ENCODE assay signal across 10 cellular contexts in genomic region chr9:2055203-2055658, GRCh38. TPM values are rescaled to one million over a fixed set of nuclear protein-coding genes. Genes with fewer than 3 reads are reported as not detected.
A peak's percentile ranks its signal among the peaks of the same experiment; 100 is the strongest.
DNase-seq lines count a peak whose midpoint lies in the region; ATAC-seq, FAIRE-seq and TF ChIP-seq lines count a peak whose summit lies in the region.
"Had no signal": no experiment of that assay in that cellular context is flagged by ENCODE, and none has a peak within 500 bp of the region (broad histone marks: within the 10 kb centered on the region; RNA-seq: fewer than 3 reads in every experiment).

No MANE protein-coding gene starts in this region.

- DNase-seq in activated CD4-positive, alpha-beta T cell treated with anti-CD3 and anti-CD28 coated beads for 36 hours: peak; percentile 28
- DNase-seq in activated CD4-positive, alpha-beta T cell treated with anti-CD3 and anti-CD28 coated beads, Interleukin-2, amount 10 ng/mL, durations not matched to agents 24 days and 14 days: no peak
- DNase-seq in bronchial epithelial cell (ENCODE audit: low read depth) (peak; percentile 94), pulmonary artery endothelial cell (ENCODE audit: low read depth, low spot score) (peak; percentile 29), HT-29 (ENCODE audit: low spot score) (no peak), NCI-H2227 treated with DMSO at 0.1 percent for 48 hours (lab: John Stamatoyannopoulos, UW) (no peak)
- DNase-seq: 8988T, cortex of kidney had no signal

- no peak overlapping the region for H3K4me3 Mint-ChIP-seq in activated CD4-positive, alpha-beta T cell treated with anti-CD3 and anti-CD28 coated beads for 36 hours
- no peak overlapping the region for H3K4me3 Mint-ChIP-seq in activated CD4-positive, alpha-beta T cell treated with anti-CD3 and anti-CD28 coated beads, Interleukin-2, amount 10 ng/mL, durations not matched to agents 24 days and 14 days

- FAIRE-seq in bronchial epithelial cell (lab: Jason Lieb, UNC): no peak

- H3K27me3 ChIP-seq in bronchial epithelial cell (ENCODE audit: control insufficient read depth, insufficient read depth, low read length): no peaks in the 10 kb centered on the region

- ATAC-seq in activated CD4-positive, alpha-beta T cell treated with anti-CD3 and anti-CD28 coated beads for 36 hours: peak; percentile 60
- ATAC-seq in HG02884 (IDR thresholded peaks at IDR 0.05; ENCODE audit: unreplicated experiment) (peak; percentile 51), HG02571 (IDR thresholded peaks at IDR 0.05; ENCODE audit: unreplicated experiment) (no peak)

- no peak for TF ChIP-seq CTCF in bronchial epithelial cell (IDR thresholded peaks at IDR 0.05; ENCODE audit: insufficient read depth, low read length, severe bottlenecking)

- CTCF ChIA-PET in activated CD4-positive, alpha-beta T cell treated with anti-CD3 and anti-CD28 coated beads for 36 hours (lab: Charles Lee): interaction anchor here (0.6 to 2.8 kb wide), 12 partner anchors 11 to 1162 kb away, joined by 3 to 20 read pairs (median 3); partner anchors contain the start of gene SMARCA2

- H3K36me3 ChIP-seq in bronchial epithelial cell (ENCODE audit: control insufficient read depth, insufficient read depth, low read length): peaks cover 4% of the 10 kb centered on the region

- peak overlapping the region; percentile 63 for H3K27ac Mint-ChIP-seq in activated CD4-positive, alpha-beta T cell treated with anti-CD3 and anti-CD28 coated beads for 36 hours
- no peak overlapping the region for H3K27ac Mint-ChIP-seq in activated CD4-positive, alpha-beta T cell treated with anti-CD3 and anti-CD28 coated beads, Interleukin-2, amount 10 ng/mL, durations not matched to agents 24 days and 14 days

- intact Hi-C loops in activated CD4-positive, alpha-beta T cell treated with anti-CD3 and anti-CD28 coated beads for 36 hours (cut with DNase I, micrococcal nuclease): loop anchor here (1.0 kb wide), 7 partner anchors 11 to 179 kb away; partner anchors contain the start of gene SMARCA2 (in 1 of the 2)
- intact Hi-C loops in activated CD4-positive, alpha-beta T cell treated with anti-CD3 and anti-CD28 coated beads, Interleukin-2, amount 10 ng/mL, durations not matched to agents 24 days and 14 days (cut with micrococcal nuclease): loop anchor here (1.0 to 2.0 kb wide), 2 partner anchors 11 to 32 kb away; no protein-coding TSS in a partner anchor

- POLR2A ChIA-PET in activated CD4-positive, alpha-beta T cell treated with anti-CD3 and anti-CD28 coated beads for 36 hours (lab: Charles Lee): interaction anchor here (0.6 to 2.0 kb wide), 6 partner anchors 38 to 689 kb away, joined by 4 to 9 read pairs (median 7); partner anchors contain the start of gene SMARCA2

- peaks cover 41% of the 10 kb centered on the region for H3K36me3 Mint-ChIP-seq in activated CD4-positive, alpha-beta T cell treated with anti-CD3 and anti-CD28 coated beads for 36 hours (ENCODE audit: low read depth)
- H3K36me3 Mint-ChIP-seq in activated CD4-positive, alpha-beta T cell treated with anti-CD3 and anti-CD28 coated beads, Interleukin-2, amount 10 ng/mL, durations not matched to agents 24 days and 14 days (ENCODE audit: low read depth): peaks cover 45% of the 10 kb centered on the region

- no peaks in the 10 kb centered on the region for H3K9me3 Mint-ChIP-seq in activated CD4-positive, alpha-beta T cell treated with anti-CD3 and anti-CD28 coated beads for 36 hours (ENCODE audit: low read depth)
- no peaks in the 10 kb centered on the region for H3K9me3 Mint-ChIP-seq in activated CD4-positive, alpha-beta T cell treated with anti-CD3 and anti-CD28 coated beads, Interleukin-2, amount 10 ng/mL, durations not matched to agents 24 days and 14 days

- no peak overlapping the region for H3K4me3 ChIP-seq in bronchial epithelial cell (ENCODE audit: low read depth, low read length)

- no peaks in the 10 kb centered on the region for H3K27me3 Mint-ChIP-seq in activated CD4-positive, alpha-beta T cell treated with anti-CD3 and anti-CD28 coated beads for 36 hours
- H3K27me3 Mint-ChIP-seq in activated CD4-positive, alpha-beta T cell treated with anti-CD3 and anti-CD28 coated beads, Interleukin-2, amount 10 ng/mL, durations not matched to agents 24 days and 14 days: no peaks in the 10 kb centered on the region

- H3K4me1 Mint-ChIP-seq in activated CD4-positive, alpha-beta T cell treated with anti-CD3 and anti-CD28 coated beads for 36 hours: peaks cover 51% of the 10 kb centered on the region
- peaks cover 29% of the 10 kb centered on the region for H3K4me1 Mint-ChIP-seq in activated CD4-positive, alpha-beta T cell treated with anti-CD3 and anti-CD28 coated beads, Interleukin-2, amount 10 ng/mL, durations not matched to agents 24 days and 14 days

RNA-seq across cellular contexts. Expression of gene SMARCA2, which starts 40.1 kb away (rescaled TPM):
- 10 to 100 TPM; 91.3 to 94.0 TPM for total RNA-seq in activated CD4-positive, alpha-beta T cell treated with anti-CD3 and anti-CD28 coated beads for 36 hours
- 91.4 and 100.0 TPM in 2 replicates for total RNA-seq in activated CD4-positive, alpha-beta T cell treated with anti-CD3 and anti-CD28 coated beads, Interleukin-2, amount 10 ng/mL, durations not matched to agents 24 days and 14 days
- total RNA-seq in bronchial epithelial cell: 19.7 and 31.0 TPM in 2 replicates
- 47.3 and 63.6 TPM in 2 replicates for total RNA-seq in pulmonary artery endothelial cell
- total RNA-seq in HT-29 (2014; rRNA removed; shearing (Covaris generic)): 27.8 and 36.1 TPM in 2 replicates

Comparison
In these comparisons a context has a peak if more than half of its experiments do, and no peak if none do; other contexts are left out.
1. DNase-seq: peak in activated CD4-positive, alpha-beta T cell treated with anti-CD3 and anti-CD28 coated beads for 36 hours (single experiment), bronchial epithelial cell (single experiment) and pulmonary artery endothelial cell (single experiment); none in activated CD4-positive, alpha-beta T cell treated with anti-CD3 and anti-CD28 coated beads, Interleukin-2, amount 10 ng/mL, durations not matched to agents 24 days and 14 days (single experiment), HT-29 (single experiment) and NCI-H2227 treated with DMSO at 0.1 percent for 48 hours (single experiment).